In genomic region chr11:77072851-77073327, GRCh38 we compare ENCODE assay signal across 12 cellular contexts. TPM values are rescaled to one million over a fixed set of nuclear protein-coding genes. Genes with fewer than 3 reads are reported as not detected.
DNase-seq lines count a peak whose midpoint lies in the region; ATAC-seq and TF ChIP-seq lines count a peak whose summit lies in the region.
"Had no signal": no experiment of that assay in that cellular context is flagged by ENCODE, and none has a peak within 500 bp of the region (broad histone marks: within the 10 kb centered on the region; RNA-seq: fewer than 3 reads in every experiment).

No MANE protein-coding gene starts in this region.

- no peak overlapping the region for H3K4me3 ChIP-seq in CD8-positive, alpha-beta memory T cell (ENCODE audit: low read length)
- H3K4me3 ChIP-seq in gastroesophageal sphincter (no peak overlapping the region), sigmoid colon (no peak overlapping the region)

- in situ Hi-C loops in GM13977 (cut with MboI; ENCODE audit: low pct_unique_long_range_greater_than_20kb, low sequenced_read_pairs, unreplicated experiment) = no loop called here

- intact Hi-C loops in sigmoid colon (cut with DNase I) = loop anchor here (1.0 kb wide), 1 partner anchor 26 kb away; no protein-coding TSS in a partner anchor

- TF ChIP-seq POLR2A in gastroesophageal sphincter (IDR thresholded peaks at IDR 0.05) (no peak), sigmoid colon (IDR thresholded peaks at IDR 0.05) (no peak)

- H3K36me3 Mint-ChIP-seq in CD8-positive, alpha-beta memory T cell = no peaks in the 10 kb centered on the region
- H3K36me3 Mint-ChIP-seq: CD4-positive, alpha-beta memory T cell had no signal

- no peaks in the 10 kb centered on the region for H3K27me3 Mint-ChIP-seq in CD8-positive, alpha-beta memory T cell
- H3K27me3 Mint-ChIP-seq: CD4-positive, alpha-beta memory T cell had no signal

- H3K4me3 Mint-ChIP-seq in CD8-positive, alpha-beta memory T cell = peak overlapping the region; percentile 5 to 83 (median 45)
- H3K4me3 Mint-ChIP-seq: CD4-positive, alpha-beta memory T cell had no signal

- no peaks in the 10 kb centered on the region for H3K9me3 Mint-ChIP-seq in CD8-positive, alpha-beta memory T cell
- H3K9me3 Mint-ChIP-seq: CD4-positive, alpha-beta memory T cell had no signal

- CTCF ChIA-PET in CD8-positive, alpha-beta memory T cell (lab: Charles Lee) = interaction anchor here (1.4 kb wide), 2 partner anchors 9 to 18 kb away, joined by 4 to 9 read pairs; no protein-coding TSS in a partner anchor

- POLR2A ChIA-PET in CD8-positive, alpha-beta memory T cell (lab: Charles Lee) = interaction anchor here (0.6 kb wide), 1 partner anchor 581 kb away, joined by 4 read pairs; no protein-coding TSS in a partner anchor

- peak overlapping the region in 2 of 8 donors; percentile 4 to 14 for H3K27ac Mint-ChIP-seq in CD8-positive, alpha-beta memory T cell

- TF ChIP-seq EP300 in gastroesophageal sphincter (IDR thresholded peaks at IDR 0.05) (no peak), sigmoid colon (IDR thresholded peaks at IDR 0.05) (no peak)

- ATAC-seq in gastroesophageal sphincter = no peak
- no peak for ATAC-seq in GM19463 (IDR thresholded peaks at IDR 0.05; ENCODE audit: unreplicated experiment)

- H3K9me3 ChIP-seq in CD8-positive, alpha-beta memory T cell (ENCODE audit: low read length) = no peaks in the 10 kb centered on the region
- H3K9me3 ChIP-seq in gastroesophageal sphincter (no peaks in the 10 kb centered on the region), sigmoid colon (no peaks in the 10 kb centered on the region)

- peak in 1 of 5 donors; percentile 40 for DNase-seq in CD8-positive, alpha-beta memory T cell
- peak; percentile 63 for DNase-seq in UCSD-AML1 (lab: John Stamatoyannopoulos, UW; ENCODE audit: unreplicated experiment)
- no peak for DNase-seq in sigmoid colon
- DNase-seq in cerebellum (ENCODE audit: low spot score) = no peak
- no peak for DNase-seq in GM13977 (ENCODE audit: low spot score)
- no peak for DNase-seq in NCI-H128 (lab: John Stamatoyannopoulos, UW; ENCODE audit: unreplicated experiment)
- DNase-seq: CD4-positive, alpha-beta memory T cell had no signal

- no peaks in the 10 kb centered on the region for H3K27me3 ChIP-seq in CD8-positive, alpha-beta memory T cell (ENCODE audit: insufficient read depth, low read length, poor library complexity, severe bottlenecking)
- H3K27me3 ChIP-seq in gastroesophageal sphincter = no peaks in the 10 kb centered on the region
- no peaks in the 10 kb centered on the region for H3K27me3 ChIP-seq in sigmoid colon

- no peaks in the 10 kb centered on the region for H3K36me3 ChIP-seq in CD8-positive, alpha-beta memory T cell (ENCODE audit: insufficient read depth, low read length)
- no peaks in the 10 kb centered on the region for H3K36me3 ChIP-seq in gastroesophageal sphincter
- no peaks in the 10 kb centered on the region for H3K36me3 ChIP-seq in sigmoid colon

- H3K4me1 ChIP-seq in CD8-positive, alpha-beta memory T cell (ENCODE audit: insufficient read depth, low read length) = peaks cover 17% of the 10 kb centered on the region
- H3K4me1 ChIP-seq in gastroesophageal sphincter (peaks cover 0 to 69% (median 38%) of the 10 kb centered on the region in 3 donors), sigmoid colon (peaks cover 2 to 50% (median 41%) of the 10 kb centered on the region in 4 donors)

- WGBS in gastroesophageal sphincter (ENCODE audit: low coverage in 1 of 2), 2 donors = 25% methylated on average over 2 of the region's 8 CpGs; no CpG with 5 or more reads in 1 of the 2 donors
- WGBS in sigmoid colon, 2 donors = 30 to 55% methylated on average over 8 of the region's 8 CpGs

- TF ChIP-seq CTCF in gastroesophageal sphincter (IDR thresholded peaks at IDR 0.05) = no peak
- no peak for TF ChIP-seq CTCF in sigmoid colon (IDR thresholded peaks at IDR 0.05)
- TF ChIP-seq CTCF in GM13977 (IDR thresholded peaks at IDR 0.05; ENCODE audit: extremely low read depth, insufficient read depth, missing control alignments) = no peak

- H3K27ac ChIP-seq in CD8-positive, alpha-beta memory T cell (ENCODE audit: low read depth, low read length) = no peak overlapping the region
- H3K27ac ChIP-seq in gastroesophageal sphincter (peak overlapping the region in 3 of 4 donors; percentile 74 to 81 (median 76)), sigmoid colon (peak overlapping the region; percentile 77 to 92 (median 86))

- peaks cover 22 to 28% (median 22%) of the 10 kb centered on the region in 3 donors for H3K4me1 Mint-ChIP-seq in CD8-positive, alpha-beta memory T cell

RNA-seq across cellular contexts. Expression of gene CAPN5, which starts 6.1 kb away (rescaled TPM):
- 1 to 10 TPM in 1 of 2 experiments, under 1 TPM in 1; 0.78 to 1.1 TPM for total RNA-seq in CD8-positive, alpha-beta memory T cell
- polyA plus RNA-seq in CD8-positive, alpha-beta memory T cell = 3.4 TPM
- total RNA-seq in gastroesophageal sphincter (1 to 10 TPM; 4.1 to 9.4 (median 7.7) TPM), sigmoid colon (10 to 100 TPM in 1 of 4 donors, 1 to 10 TPM in 3; 4.1 to 12.5 (median 6.7) TPM), cerebellum (9.3 TPM)
- polyA plus RNA-seq in sigmoid colon = 100 to 1,000 TPM in 1 of 3 donors, 10 to 100 TPM in 2; 89.5 to 110 (median 90.8) TPM

RNA-seq across cellular contexts. Expression of gene OMP, which starts 29.8 kb away (rescaled TPM):
- not detected for total RNA-seq in CD8-positive, alpha-beta memory T cell
- polyA plus RNA-seq in CD8-positive, alpha-beta memory T cell = not detected
- total RNA-seq in gastroesophageal sphincter (not detected), sigmoid colon (1 to 10 TPM in 1 of 4 donors, not detected in 3; 1.4 TPM), cerebellum (1.1 TPM)
- 1 to 10 TPM in 1 of 3 donors, not detected in 2; 4.5 TPM for polyA plus RNA-seq in sigmoid colon
- total RNA-seq: glomerular endothelial cell; T-helper 2 cell treated with Interferon-gamma antibody and Interleukin-4, amounts not matched to agents 100 ng/mL and 5 ng/mL, for 36 hours had no signal
- polyA plus RNA-seq: adipose tissue; CD4-positive, alpha-beta memory T cell had no signal

RNA-seq across cellular contexts. Expression of gene B3GNT6, which starts 38.7 kb away (rescaled TPM):
- not detected for total RNA-seq in CD8-positive, alpha-beta memory T cell
- polyA plus RNA-seq in CD8-positive, alpha-beta memory T cell = not detected
- total RNA-seq in gastroesophageal sphincter (under 1 TPM in 1 of 4 donors, not detected in 3; 0.62 TPM), sigmoid colon (not detected), cerebellum (not detected)
- polyA plus RNA-seq in sigmoid colon = 10 to 100 TPM; 14.4 to 29.7 (median 19.0) TPM
- total RNA-seq: CD4-positive, alpha-beta memory T cell; glomerular endothelial cell; T-helper 2 cell treated with Interferon-gamma antibody and Interleukin-4, amounts not matched to agents 100 ng/mL and 5 ng/mL, for 36 hours had no signal
- polyA plus RNA-seq: CD4-positive, alpha-beta memory T cell had no signal

RNA-seq across cellular contexts. Expression of gene MYO7A, which starts 55.2 kb away (rescaled TPM):
- under 1 TPM; 0.20 to 0.31 TPM for total RNA-seq in CD8-positive, alpha-beta memory T cell
- 0.06 TPM for polyA plus RNA-seq in CD8-positive, alpha-beta memory T cell
- total RNA-seq in gastroesophageal sphincter = 10 to 100 TPM in 2 of 4 donors, 1 to 10 TPM in 2; 4.0 to 11.8 (median 8.7) TPM
- 10 to 100 TPM in 2 of 4 donors, 1 to 10 TPM in 2; 7.7 to 12.8 (median 9.7) TPM for total RNA-seq in sigmoid colon
- polyA plus RNA-seq in sigmoid colon = 1 to 10 TPM; 1.8 to 3.6 (median 2.1) TPM
- total RNA-seq in cerebellum = 3.9 TPM
